Comparison of ENCODE assay signal across 8 cellular contexts in genomic region chr1:23577056-23577985, GRCh38. TPM values are rescaled to one million over a fixed set of nuclear protein-coding genes. Genes with fewer than 3 reads are reported as not detected.
DNase-seq lines count a peak whose midpoint lies in the region; ATAC-seq and TF ChIP-seq lines count a peak whose summit lies in the region.

No MANE protein-coding gene starts in this region.

- H3K36me3 ChIP-seq in GM06990 (ENCODE audit: control insufficient read depth, insufficient read depth, low read length) (no peaks in the 10 kb centered on the region), MM.1S (replicated peaks; ENCODE audit: insufficient read depth, low read length) (no peaks in the 10 kb centered on the region), ascending aorta (no peaks in the 10 kb centered on the region), liver (ENCODE audit: control insufficient read depth in 4 of 4, insufficient read depth in 3 of 4, low read depth in 1 of 4, low read length in 3 of 4) (no peaks in the 10 kb centered on the region), tibial nerve (no peaks in the 10 kb centered on the region)

- H3K79me2 ChIP-seq in MM.1S (ENCODE audit: low read length) = no peaks in the 10 kb centered on the region

- 73% methylated on average over 11 of the region's 11 CpGs for WGBS in liver
- 12 to 24% methylated on average over 11 of the region's 11 CpGs for WGBS in tibial nerve, 2 donors

- H3F3A ChIP-seq in MM.1S (ENCODE audit: insufficient read depth, low read length) = peaks cover 11% of the 10 kb centered on the region

- H3K9ac ChIP-seq in MM.1S (ENCODE audit: low read length) (no peak overlapping the region), liver (ENCODE audit: low read depth in 1 of 2, low read length in 2 of 2) (no peak overlapping the region)

- intact Hi-C loops in ascending aorta (cut with DNase I) = loop anchor here (1.0 kb wide), 1 partner anchor 18 kb away; the partner anchor contains the start of gene ID3

- TF ChIP-seq CTCF in GM06990 (IDR thresholded peaks at IDR 0.05; ENCODE audit: insufficient read depth, low read length, poor library complexity, severe bottlenecking) (no peak), MM.1S (IDR thresholded peaks at IDR 0.05; ENCODE audit: low read length) (no peak), ascending aorta (IDR thresholded peaks at IDR 0.05) (no peak), liver (IDR thresholded peaks at IDR 0.05; ENCODE audit: low read depth, low read length, missing input control) (no peak), tibial nerve (IDR thresholded peaks at IDR 0.05) (no peak)

- peak; percentile 84 for ATAC-seq in GM21529 (IDR thresholded peaks at IDR 0.05; ENCODE audit: unreplicated experiment)

- H3K4me2 ChIP-seq in MM.1S (ENCODE audit: low read depth, low read length) = peak overlapping the region; percentile 67

- peak; percentile 74 for DNase-seq in GM06990 (ENCODE audit: extremely low read depth, insufficient read length)
- DNase-seq in MM.1S = peak; percentile 90
- DNase-seq in ascending aorta (ENCODE audit: low spot score in 2 of 2) = peak; percentile 18 to 88
- DNase-seq in tibial nerve (ENCODE audit: low spot score in 2 of 2) = no peak
- no peak for DNase-seq in cortex of kidney (lab: John Stamatoyannopoulos, UW)
- no peak for DNase-seq in HuH-7 (ENCODE audit: low spot score)

- H4K20me1 ChIP-seq in MM.1S (ENCODE audit: insufficient read depth, low read length) = no peaks in the 10 kb centered on the region

- peak in 1 of 2 donors; percentile 23 for TF ChIP-seq EP300 in tibial nerve (IDR thresholded peaks at IDR 0.05)

- TF ChIP-seq POLR2A in tibial nerve (IDR thresholded peaks at IDR 0.05) = no peak

- H3K9me3 ChIP-seq in MM.1S (replicated peaks; ENCODE audit: insufficient read depth, low read length) (no peaks in the 10 kb centered on the region), ascending aorta (no peaks in the 10 kb centered on the region), liver (ENCODE audit: control insufficient read depth in 4 of 4, low read length in 3 of 4) (no peaks in the 10 kb centered on the region), tibial nerve (no peaks in the 10 kb centered on the region)

- H2AFZ ChIP-seq in MM.1S (ENCODE audit: low read length) = no peak overlapping the region

- H3K27me3 ChIP-seq in GM06990 (replicated peaks; ENCODE audit: control insufficient read depth, insufficient read depth, low read length) (no peaks in the 10 kb centered on the region), MM.1S (replicated peaks; ENCODE audit: insufficient read depth, low read length) (peaks cover 30% of the 10 kb centered on the region), ascending aorta (no peaks in the 10 kb centered on the region), liver (ENCODE audit: control insufficient read depth in 4 of 4, insufficient read depth in 4 of 4, low read length in 3 of 4) (no peaks in the 10 kb centered on the region), tibial nerve (no peaks in the 10 kb centered on the region)

- H3K4me3 ChIP-seq in GM06990 (replicated peaks; ENCODE audit: low read depth, low read length) (peak overlapping the region; percentile 43), MM.1S (ENCODE audit: low read length) (0 out of 2 replicates have a peak overlapping the region, but pooled peaks have one; percentile 19), ascending aorta (peak overlapping the region; percentile 31 to 64), liver (ENCODE audit: low read depth in 1 of 3, low read length in 3 of 3) (no peak overlapping the region), tibial nerve (no peak overlapping the region)

- peak overlapping the region; percentile 32; the same call in 1 of the 2 replicates for H3K27ac ChIP-seq in MM.1S (ENCODE audit: low read length)
- H3K27ac ChIP-seq in ascending aorta = peak overlapping the region; percentile 93 to 94
- H3K27ac ChIP-seq in liver (ENCODE audit: low read depth in 1 of 2, low read length in 2 of 2) = peak overlapping the region; percentile 30 to 31
- peak overlapping the region; percentile 26 to 91 (median 78) for H3K27ac ChIP-seq in tibial nerve

- TF ChIP-seq RAD21 in liver (IDR thresholded peaks at IDR 0.05) = no peak

- H3K4me1 ChIP-seq in MM.1S (ENCODE audit: low read length) (peaks cover 19% of the 10 kb centered on the region), ascending aorta (peaks cover 22 to 38% of the 10 kb centered on the region in 2 donors), liver (ENCODE audit: control insufficient read depth in 4 of 4, insufficient read depth in 4 of 4, low read length in 3 of 4) (no peaks in the 10 kb centered on the region), tibial nerve (peaks cover 0 to 40% (median 31%) of the 10 kb centered on the region in 4 donors)

- H3K9me2 ChIP-seq in MM.1S (replicated peaks; ENCODE audit: insufficient read depth, low read length) = no peaks in the 10 kb centered on the region

TF ChIP-seq in liver, 16 proteins besides CTCF, POLR2A, EP300 and RAD21:
- TF ChIP-seq, protein P1, sequence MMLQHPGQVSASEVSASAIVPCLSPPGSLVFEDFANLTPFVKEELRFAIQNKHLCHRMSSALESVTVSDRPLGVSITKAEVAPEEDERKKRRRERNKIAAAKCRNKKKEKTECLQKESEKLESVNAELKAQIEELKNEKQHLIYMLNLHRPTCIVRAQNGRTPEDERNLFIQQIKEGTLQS (IDR thresholded peaks at IDR 0.05) = no peak
- TF ChIP-seq SP1 (IDR thresholded peaks at IDR 0.05) (peak; percentile 38), NR2F2 (IDR thresholded peaks at IDR 0.05) (peak; percentile 54), HNF4G (IDR thresholded peaks at IDR 0.05) (no peak)
TF ChIP-seq in liver: peak in this region for 2.

RNA-seq across cellular contexts. Expression of gene ID3, which starts 18.0 kb away (rescaled TPM):
- total RNA-seq in ascending aorta (1,094 TPM), liver (10 to 100 TPM; 21.6 to 38.6 TPM), tibial nerve (100 to 1,000 TPM; 263 to 369 (median 312) TPM)
- 10 to 100 TPM; 37.3 to 42.6 TPM for polyA plus RNA-seq in liver

RNA-seq across cellular contexts. Expression of gene E2F2, which starts 46.3 kb away (rescaled TPM):
- total RNA-seq in ascending aorta (not detected), liver (10 to 100 TPM in 1 of 2 donors, under 1 TPM in 1; 0.08 to 79.9 TPM), tibial nerve (under 1 TPM in 3 of 4 donors, not detected in 1; 0.20 to 0.30 (median 0.21) TPM)
- polyA plus RNA-seq in liver = under 1 TPM; 0.36 to 0.53 TPM

Comparison
In these comparisons a context has a peak if more than half of its experiments do, and no peak if none do; other contexts are left out.
1. DNase-seq: peak in GM06990 (single experiment), MM.1S (single experiment) and ascending aorta (2 of 2); none in tibial nerve (0 of 2), cortex of kidney (single experiment) and HuH-7 (single experiment).
2. H3K4me3 ChIP-seq: peak in GM06990 (single experiment), MM.1S (single experiment) and ascending aorta (2 of 2); none in liver (0 of 3) and tibial nerve (0 of 4).
3. H3K27ac ChIP-seq: peak in every context shown above with its lines; median percentile 94 in ascending aorta; 78 in tibial nerve; 32 in MM.1S; 30 in liver.
4. RNA of gene ID3, which starts 18.0 kb away (total RNA-seq): 1,094 TPM in ascending aorta (single experiment) and 263 to 369 TPM in tibial nerve; 21.6 to 38.6 TPM in liver; every median in the first group is over 4 times any median in the second.